ENCODE assay signal across 29 cellular contexts in genomic region chr20:46164166-46164565, GRCh38.
"Had no signal": no experiment of that assay in that cellular context is flagged by ENCODE, and none has a peak within 500 bp of the region (broad histone marks: within the 10 kb centered on the region; RNA-seq: fewer than 3 reads in every experiment).

No MANE protein-coding gene starts in this region.

- H3K4me3 ChIP-seq: adrenal gland, body of pancreas, cardiac muscle cell, heart left ventricle, sigmoid colon, thoracic aorta had no signal

- H3K27me3 ChIP-seq: adrenal gland, body of pancreas, cardiac muscle cell had no signal

- H3K36me3 ChIP-seq: adrenal gland, cardiac muscle cell, heart left ventricle, sigmoid colon, thoracic aorta had no signal

- DNase-seq: activated CD4-positive, alpha-beta T cell treated with anti-CD3 and anti-CD28 coated beads for 48 hours; activated CD4-positive, alpha-beta T cell treated with anti-CD3 and anti-CD28 coated beads, Interleukin-2, amount 50 U/mL, for 48 hours; activated CD8-positive, alpha-beta memory T cell treated with anti-CD3 and anti-CD28 coated beads for 24 hours; activated effector memory CD4-positive, alpha-beta T cell treated with Interleukin-2 at 50 U/mL for 16 hours; activated naive CD4-positive, alpha-beta T cell treated with anti-CD3 and anti-CD28 coated beads for 36 hours; activated naive CD8-positive, alpha-beta T cell treated with anti-CD3 and anti-CD28 coated beads for 36 hours; adrenal gland; aorta; body of pancreas; cortex of kidney; foreskin fibroblast; heart left ventricle; hypothalamus; immature natural killer cell; kidney; left colon; midbrain; naive thymus-derived CD4-positive, alpha-beta T cell; retina; sigmoid colon; small intestine; stimulated activated CD4-positive, alpha-beta T cell treated with anti-CD3 and anti-CD28 coated beads, Interleukin-4, amount 100 ng/mL, for 24 hours; trophoblast cell had no signal

- H3K4me1 ChIP-seq: adrenal gland, body of pancreas, heart left ventricle, sigmoid colon had no signal

- H3K4me1 Mint-ChIP-seq: activated naive CD8-positive, alpha-beta T cell treated with anti-CD3 and anti-CD28 coated beads for 36 hours; immature natural killer cell; naive thymus-derived CD4-positive, alpha-beta T cell; neural crest cell; stimulated activated effector memory CD8-positive, alpha-beta T cell treated with anti-CD3 and anti-CD28 coated beads, Interleukin-12 subunit alpha, Interleukin-12 subunit beta, amount 100 ng/mL, for 72 hours had no signal

- H3K9me3 Mint-ChIP-seq: activated naive CD4-positive, alpha-beta T cell treated with anti-CD3 and anti-CD28 coated beads for 36 hours; activated naive CD8-positive, alpha-beta T cell treated with anti-CD3 and anti-CD28 coated beads for 36 hours; immature natural killer cell; naive thymus-derived CD4-positive, alpha-beta T cell; neural crest cell; stimulated activated effector memory CD8-positive, alpha-beta T cell treated with anti-CD3 and anti-CD28 coated beads, Interleukin-12 subunit alpha, Interleukin-12 subunit beta, amount 100 ng/mL, for 72 hours; stimulated activated naive CD8-positive, alpha-beta T cell treated with anti-CD3 and anti-CD28 coated beads, Interleukin-15, Interleukin-2, amounts not matched to agents 100 ng/mL and 50 ng/mL, for 24 hours had no signal

- H3K9me3 ChIP-seq: adrenal gland, body of pancreas, heart left ventricle, thoracic aorta had no signal

- H3K4me3 Mint-ChIP-seq: activated naive CD4-positive, alpha-beta T cell treated with anti-CD3 and anti-CD28 coated beads for 36 hours; activated naive CD8-positive, alpha-beta T cell treated with anti-CD3 and anti-CD28 coated beads for 36 hours; immature natural killer cell; naive thymus-derived CD4-positive, alpha-beta T cell; neural crest cell; stimulated activated effector memory CD8-positive, alpha-beta T cell treated with anti-CD3 and anti-CD28 coated beads, Interleukin-12 subunit alpha, Interleukin-12 subunit beta, amount 100 ng/mL, for 72 hours; stimulated activated naive CD8-positive, alpha-beta T cell treated with anti-CD3 and anti-CD28 coated beads, Interleukin-15, Interleukin-2, amounts not matched to agents 100 ng/mL and 50 ng/mL, for 24 hours had no signal

- H3K27ac Mint-ChIP-seq: activated naive CD4-positive, alpha-beta T cell treated with anti-CD3 and anti-CD28 coated beads for 36 hours; activated naive CD8-positive, alpha-beta T cell treated with anti-CD3 and anti-CD28 coated beads for 36 hours; immature natural killer cell; naive thymus-derived CD4-positive, alpha-beta T cell; stimulated activated effector memory CD8-positive, alpha-beta T cell treated with anti-CD3 and anti-CD28 coated beads, Interleukin-12 subunit alpha, Interleukin-12 subunit beta, amount 100 ng/mL, for 72 hours; stimulated activated naive CD8-positive, alpha-beta T cell treated with anti-CD3 and anti-CD28 coated beads, Interleukin-15, Interleukin-2, amounts not matched to agents 100 ng/mL and 50 ng/mL, for 24 hours had no signal

- H3K27ac ChIP-seq: adrenal gland, body of pancreas, cardiac muscle cell, heart left ventricle, sigmoid colon, thoracic aorta, VCaP had no signal

- FAIRE-seq: kidney, small intestine had no signal

- H3K36me3 Mint-ChIP-seq: activated naive CD8-positive, alpha-beta T cell treated with anti-CD3 and anti-CD28 coated beads for 36 hours; immature natural killer cell; naive thymus-derived CD4-positive, alpha-beta T cell; stimulated activated effector memory CD8-positive, alpha-beta T cell treated with anti-CD3 and anti-CD28 coated beads, Interleukin-12 subunit alpha, Interleukin-12 subunit beta, amount 100 ng/mL, for 72 hours had no signal
